ENCODE assay signal across 8 cellular contexts in genomic region chr22:37519268-37520195, GRCh38. TPM values are rescaled to one million over a fixed set of nuclear protein-coding genes. Genes with fewer than 3 reads are reported as not detected.
DNase-seq lines count a peak whose midpoint lies in the region; ATAC-seq and TF ChIP-seq lines count a peak whose summit lies in the region.

A gene with protein sequence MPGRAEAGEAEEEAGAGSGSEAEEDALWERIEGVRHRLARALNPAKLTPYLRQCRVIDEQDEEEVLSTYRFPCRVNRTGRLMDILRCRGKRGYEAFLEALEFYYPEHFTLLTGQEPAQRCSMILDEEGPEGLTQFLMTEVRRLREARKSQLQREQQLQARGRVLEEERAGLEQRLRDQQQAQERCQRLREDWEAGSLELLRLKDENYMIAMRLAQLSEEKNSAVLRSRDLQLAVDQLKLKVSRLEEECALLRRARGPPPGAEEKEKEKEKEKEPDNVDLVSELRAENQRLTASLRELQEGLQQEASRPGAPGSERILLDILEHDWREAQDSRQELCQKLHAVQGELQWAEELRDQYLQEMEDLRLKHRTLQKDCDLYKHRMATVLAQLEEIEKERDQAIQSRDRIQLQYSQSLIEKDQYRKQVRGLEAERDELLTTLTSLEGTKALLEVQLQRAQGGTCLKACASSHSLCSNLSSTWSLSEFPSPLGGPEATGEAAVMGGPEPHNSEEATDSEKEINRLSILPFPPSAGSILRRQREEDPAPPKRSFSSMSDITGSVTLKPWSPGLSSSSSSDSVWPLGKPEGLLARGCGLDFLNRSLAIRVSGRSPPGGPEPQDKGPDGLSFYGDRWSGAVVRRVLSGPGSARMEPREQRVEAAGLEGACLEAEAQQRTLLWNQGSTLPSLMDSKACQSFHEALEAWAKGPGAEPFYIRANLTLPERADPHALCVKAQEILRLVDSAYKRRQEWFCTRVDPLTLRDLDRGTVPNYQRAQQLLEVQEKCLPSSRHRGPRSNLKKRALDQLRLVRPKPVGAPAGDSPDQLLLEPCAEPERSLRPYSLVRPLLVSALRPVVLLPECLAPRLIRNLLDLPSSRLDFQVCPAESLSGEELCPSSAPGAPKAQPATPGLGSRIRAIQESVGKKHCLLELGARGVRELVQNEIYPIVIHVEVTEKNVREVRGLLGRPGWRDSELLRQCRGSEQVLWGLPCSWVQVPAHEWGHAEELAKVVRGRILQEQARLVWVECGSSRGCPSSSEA (minus strand): TSS chr22:37519415. CDS start chr22:37519200, 215 bp downstream.

- no peaks in the 10 kb centered on the region for H3K36me3 ChIP-seq in ovary

- intact Hi-C loops in activated B cell treated with CpG ODN at 0.5 μM for 24 hours (cut with micrococcal nuclease) (no loop called here), ovary (cut with DNase I) (no loop called here)

- no peaks in the 10 kb centered on the region for H3K27me3 ChIP-seq in ovary

- DNase-seq in activated CD8-positive, alpha-beta memory T cell treated with anti-CD3 and anti-CD28 coated beads, Interleukin-2, amount 10 ng/mL, durations not matched to agents 7 days and 5 days = no peak
- no peak for DNase-seq in activated CD8-positive, alpha-beta memory T cell treated with anti-CD3 and anti-CD28 coated beads for 24 hours
- DNase-seq in activated B cell treated with CpG ODN at 0.5 μM for 24 hours (peak; percentile 21), fibroblast of villous mesenchyme (ENCODE audit: low read depth) (no peak), ovary (peak in 2 of 5 donors; percentile 60 to 62), NCI-H524 (lab: John Stamatoyannopoulos, UW) (no peak)

- no peak for TF ChIP-seq POLR2A in ovary (IDR thresholded peaks at IDR 0.05)

- H3K9me3 Mint-ChIP-seq in activated CD8-positive, alpha-beta memory T cell treated with anti-CD3 and anti-CD28 coated beads, Interleukin-2, amount 10 ng/mL, durations not matched to agents 7 days and 5 days (ENCODE audit: low read depth) = no peaks in the 10 kb centered on the region
- H3K9me3 Mint-ChIP-seq in activated B cell treated with CpG ODN at 0.5 μM for 24 hours = peaks cover 2% of the 10 kb centered on the region

- no peak within 1 kb of the TSS for H3K27ac Mint-ChIP-seq in activated CD8-positive, alpha-beta memory T cell treated with anti-CD3 and anti-CD28 coated beads, Interleukin-2, amount 10 ng/mL, durations not matched to agents 7 days and 5 days
- no peak within 1 kb of the TSS for H3K27ac Mint-ChIP-seq in activated B cell treated with CpG ODN at 0.5 μM for 24 hours

- POLR2A ChIA-PET in activated B cell treated with CpG ODN at 0.5 μM for 24 hours (lab: Charles Lee) = no interaction called here

- H3K9me3 ChIP-seq in ovary = no peaks in the 10 kb centered on the region

- H3K36me3 Mint-ChIP-seq in activated CD8-positive, alpha-beta memory T cell treated with anti-CD3 and anti-CD28 coated beads, Interleukin-2, amount 10 ng/mL, durations not matched to agents 7 days and 5 days = no peaks in the 10 kb centered on the region
- no peaks in the 10 kb centered on the region for H3K36me3 Mint-ChIP-seq in activated B cell treated with CpG ODN at 0.5 μM for 24 hours (ENCODE audit: low read depth)

- no peak for TF ChIP-seq CTCF in activated B cell treated with CpG ODN at 0.5 μM for 24 hours (IDR thresholded peaks at IDR 0.05)
- TF ChIP-seq CTCF in fibroblast of villous mesenchyme (IDR thresholded peaks at IDR 0.05; ENCODE audit: insufficient read depth, low read depth, low read length) = no peak
- no peak for TF ChIP-seq CTCF in ovary (IDR thresholded peaks at IDR 0.05)

- H3K4me3 ChIP-seq in fibroblast of villous mesenchyme (ENCODE audit: low read depth, low read length) = peak within 1 kb of the TSS; percentile 64
- H3K4me3 ChIP-seq in ovary = peak within 1 kb of the TSS; percentile 41

- ATAC-seq in activated CD8-positive, alpha-beta memory T cell treated with anti-CD3 and anti-CD28 coated beads, Interleukin-2, amount 10 ng/mL, durations not matched to agents 7 days and 5 days = peak; percentile 75
- peak; percentile 74 for ATAC-seq in activated B cell treated with CpG ODN at 0.5 μM for 24 hours (ENCODE audit: low read depth)
- no peak for ATAC-seq in GM19452 (IDR thresholded peaks at IDR 0.05; ENCODE audit: unreplicated experiment)
- no peak for ATAC-seq in GM18873 (IDR thresholded peaks at IDR 0.05; ENCODE audit: low FRiP score, unreplicated experiment)

- H3K27me3 Mint-ChIP-seq in activated CD8-positive, alpha-beta memory T cell treated with anti-CD3 and anti-CD28 coated beads, Interleukin-2, amount 10 ng/mL, durations not matched to agents 7 days and 5 days = peaks cover 72% of the 10 kb centered on the region
- peaks cover 40% of the 10 kb centered on the region for H3K27me3 Mint-ChIP-seq in activated B cell treated with CpG ODN at 0.5 μM for 24 hours

- H3K27ac ChIP-seq in ovary = peak within 1 kb of the TSS in 1 of 2 donors; percentile 42

- H3K4me1 Mint-ChIP-seq in activated CD8-positive, alpha-beta memory T cell treated with anti-CD3 and anti-CD28 coated beads, Interleukin-2, amount 10 ng/mL, durations not matched to agents 7 days and 5 days = peaks cover 3% of the 10 kb centered on the region
- peaks cover 4% of the 10 kb centered on the region for H3K4me1 Mint-ChIP-seq in activated B cell treated with CpG ODN at 0.5 μM for 24 hours

- peak within 1 kb of the TSS; percentile 51 for H3K4me3 Mint-ChIP-seq in activated CD8-positive, alpha-beta memory T cell treated with anti-CD3 and anti-CD28 coated beads, Interleukin-2, amount 10 ng/mL, durations not matched to agents 7 days and 5 days
- peak within 1 kb of the TSS; percentile 55 for H3K4me3 Mint-ChIP-seq in activated B cell treated with CpG ODN at 0.5 μM for 24 hours

- TF ChIP-seq EP300 in ovary (IDR thresholded peaks at IDR 0.05) = no peak

- CTCF ChIA-PET in activated CD8-positive, alpha-beta memory T cell treated with anti-CD3 and anti-CD28 coated beads, Interleukin-2, amount 10 ng/mL, durations not matched to agents 7 days and 5 days (lab: Charles Lee) = interaction anchor here (1.3 to 1.4 kb wide), 2 partner anchors 19 to 47 kb away, joined by 3 to 4 read pairs; no protein-coding TSS in a partner anchor
- CTCF ChIA-PET in activated B cell treated with CpG ODN at 0.5 μM for 24 hours (lab: Charles Lee) = no interaction called here

- WGBS in ovary, 3 donors = 4 to 7% (median 5%) methylated on average over 29 to 99 of the region's 99 CpGs

- peaks cover 8% of the 10 kb centered on the region for H3K4me1 ChIP-seq in ovary (ENCODE audit: insufficient read depth)

RNA-seq across cellular contexts. Expression of the gene that starts here (rescaled TPM):
- total RNA-seq in activated CD8-positive, alpha-beta memory T cell treated with anti-CD3 and anti-CD28 coated beads, Interleukin-2, amount 10 ng/mL, durations not matched to agents 7 days and 5 days = under 1 TPM in 1 of 2 experiments, not detected in 1; 0.16 TPM
- total RNA-seq in activated B cell treated with CpG ODN at 0.5 μM for 24 hours (not detected in 2 replicates), fibroblast of villous mesenchyme (3.0 and 3.5 TPM in 2 replicates), ovary (10 to 100 TPM in 4 of 7 donors, 1 to 10 TPM in 3; 4.8 to 13.6 (median 10.1) TPM)
- 1 to 10 TPM in 1 of 2 donors, under 1 TPM in 1; 0.72 to 7.9 TPM for polyA plus RNA-seq in ovary

Comparison
In these comparisons a context has a peak if more than half of its experiments do, and no peak if none do; other contexts are left out.
1. Peak in ATAC-seq in activated CD8-positive, alpha-beta memory T cell treated with anti-CD3 and anti-CD28 coated beads, Interleukin-2, amount 10 ng/mL, durations not matched to agents 7 days and 5 days; RNA of the gene not detected or under 1 TPM.
2. Peak in DNase-seq and ATAC-seq in activated B cell treated with CpG ODN at 0.5 μM for 24 hours; RNA of the gene not detected or under 1 TPM.